ENCODE assay signal across 23 cellular contexts in genomic region chrX:38641197-38641596, GRCh38.
"Had no signal": no experiment of that assay in that cellular context is flagged by ENCODE, and none has a peak within 500 bp of the region (broad histone marks: within the 10 kb centered on the region; RNA-seq: fewer than 3 reads in every experiment).

No MANE protein-coding gene starts in this region.

- DNase-seq: colonic mucosa; cortex of kidney; effector CD8-positive, alpha-beta T cell; effector memory CD8-positive, alpha-beta T cell; endodermal cell; foreskin keratinocyte; heart left ventricle; hippocampal formation; left cardiac atrium; left lung; left ventricle myocardium superior; mammary epithelial cell; midbrain had no signal

- H3K4me3 ChIP-seq: colonic mucosa, esophagus muscularis mucosa, gastroesophageal sphincter, heart left ventricle, left lung, lung had no signal

- H3K36me3 Mint-ChIP-seq: memory B cell had no signal

- H3K4me1 Mint-ChIP-seq: memory B cell had no signal

- H3K9me3 ChIP-seq: colonic mucosa, esophagus muscularis mucosa, gastroesophageal sphincter, heart left ventricle, left lung had no signal

- H3K4me3 Mint-ChIP-seq: dendritic cell treated with granulocyte-macrophage colony-stimulating factor and Interleukin-4, amounts not matched to agents 40 ng/mL and 50 ng/mL, for 4 days; effector memory CD8-positive, alpha-beta T cell; endodermal cell; memory B cell had no signal

- H3K27ac Mint-ChIP-seq: dendritic cell treated with granulocyte-macrophage colony-stimulating factor and Interleukin-4, amounts not matched to agents 40 ng/mL and 50 ng/mL, for 4 days; effector memory CD8-positive, alpha-beta T cell; endodermal cell; memory B cell had no signal

- H3K27ac ChIP-seq: colonic mucosa, epithelial cell of prostate, esophagus muscularis mucosa, foreskin keratinocyte, gastroesophageal sphincter, heart left ventricle, left lung had no signal

- H3K36me3 ChIP-seq: colonic mucosa, esophagus muscularis mucosa, gastroesophageal sphincter, heart left ventricle, left lung had no signal

- H3K9me3 Mint-ChIP-seq: dendritic cell treated with granulocyte-macrophage colony-stimulating factor and Interleukin-4, amounts not matched to agents 40 ng/mL and 50 ng/mL, for 4 days; effector memory CD8-positive, alpha-beta T cell; memory B cell had no signal

- H3K4me1 ChIP-seq: colonic mucosa, esophagus muscularis mucosa, foreskin keratinocyte, gastroesophageal sphincter, left lung had no signal

- ATAC-seq: effector memory CD8-positive, alpha-beta T cell; foreskin keratinocyte; gastroesophageal sphincter; heart left ventricle; left cardiac atrium; left lung; left ventricle myocardium superior had no signal

- H3K27me3 Mint-ChIP-seq: dendritic cell treated with granulocyte-macrophage colony-stimulating factor and Interleukin-4, amounts not matched to agents 40 ng/mL and 50 ng/mL, for 4 days had no signal

- FAIRE-seq: endometrium, frontal cortex, islet of Langerhans, keratinocyte had no signal

- H3K27me3 ChIP-seq: colonic mucosa, esophagus muscularis mucosa, foreskin keratinocyte, gastroesophageal sphincter had no signal
